In genomic region chr11:73420136-73420535, GRCh38 we compare ENCODE assay signal across 20 cellular contexts.
"Had no signal": no experiment of that assay in that cellular context is flagged by ENCODE, and none has a peak within 500 bp of the region (broad histone marks: within the 10 kb centered on the region; RNA-seq: fewer than 3 reads in every experiment).

No MANE protein-coding gene starts in this region.

- FAIRE-seq: HTR-8/SVneo had no signal

- H3K27ac ChIP-seq: HL-60, RWPE1 had no signal

- H3K9ac ChIP-seq: SK-N-SH had no signal

- H3K9me3 ChIP-seq: SK-N-SH had no signal

- DNase-seq: KBM-7, NCI-H1092, NCI-H1105 treated with DMSO at 0.1 percent for 48 hours, NCI-H1417 treated with DMSO at 0.1 percent for 48 hours, NCI-H146, NCI-H1694 treated with DMSO at 0.1 percent for 48 hours, NCI-H1930, NCI-H2081, NCI-H2107, NCI-H226, NCI-H446, NCI-H510A, NCI-H524 treated with DMSO at 0.1 percent for 48 hours, NCI-H69, NCI-H774, SHP77, SK-N-SH had no signal
